ENCODE assay signal across 1 cellular context in genomic region chr19:48899781-48900476, GRCh38.
TF ChIP-seq lines count a peak whose summit lies in the region.

NUCB1 (plus strand) TSS chr19:48900312; CDS start chr19:48900797, 485 bp downstream.

TF ChIP-seq in HepG2, 621 proteins besides CTCF, POLR2A, EP300 and RAD21 (continued from another document and continues in another):
- TF ChIP-seq, protein P1, sequence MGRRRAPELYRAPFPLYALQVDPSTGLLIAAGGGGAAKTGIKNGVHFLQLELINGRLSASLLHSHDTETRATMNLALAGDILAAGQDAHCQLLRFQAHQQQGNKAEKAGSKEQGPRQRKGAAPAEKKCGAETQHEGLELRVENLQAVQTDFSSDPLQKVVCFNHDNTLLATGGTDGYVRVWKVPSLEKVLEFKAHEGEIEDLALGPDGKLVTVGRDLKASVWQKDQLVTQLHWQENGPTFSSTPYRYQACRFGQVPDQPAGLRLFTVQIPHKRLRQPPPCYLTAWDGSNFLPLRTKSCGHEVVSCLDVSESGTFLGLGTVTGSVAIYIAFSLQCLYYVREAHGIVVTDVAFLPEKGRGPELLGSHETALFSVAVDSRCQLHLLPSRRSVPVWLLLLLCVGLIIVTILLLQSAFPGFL (CRISPR knock-in tag; IDR thresholded peaks at IDR 0.05), result no peak
- peak; percentile 63; the same call in 1 of the 2 replicates for TF ChIP-seq ZNF235 (CRISPR knock-in tag; IDR thresholded peaks at IDR 0.05; ENCODE audit: borderline replicate concordance)
- TF ChIP-seq, protein P2, sequence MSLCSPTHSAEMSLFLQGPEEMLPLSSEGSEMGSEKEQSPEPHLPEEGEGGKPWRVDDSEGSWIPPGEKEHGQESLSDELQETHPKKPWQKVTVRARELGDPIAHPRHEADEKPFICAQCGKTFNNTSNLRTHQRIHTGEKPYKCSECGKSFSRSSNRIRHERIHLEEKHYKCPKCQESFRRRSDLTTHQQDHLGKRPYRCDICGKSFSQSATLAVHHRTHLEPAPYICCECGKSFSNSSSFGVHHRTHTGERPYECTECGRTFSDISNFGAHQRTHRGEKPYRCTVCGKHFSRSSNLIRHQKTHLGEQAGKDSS (CRISPR knock-in tag; IDR thresholded peaks at IDR 0.05; ENCODE audit: borderline replicate concordance, low read depth), result no peak
- TF ChIP-seq ZZZ3 (CRISPR knock-in tag; IDR thresholded peaks at IDR 0.05; ENCODE audit: borderline replicate concordance), result no peak
- no peak for TF ChIP-seq ZNF891 (CRISPR knock-in tag; IDR thresholded peaks at IDR 0.05)
- TF ChIP-seq ZNF567 (CRISPR knock-in tag; IDR thresholded peaks at IDR 0.05; ENCODE audit: borderline replicate concordance), result no peak
- no peak for TF ChIP-seq SRSF1 (optimal IDR thresholded peaks at IDR 0.05; ENCODE audit: low read depth, low read length)
- no peak for TF ChIP-seq RBFOX2 (IDR thresholded peaks at IDR 0.05; ENCODE audit: low read depth, low read length)
- peak; percentile 71 for TF ChIP-seq MEF2D (CRISPR knock-in tag; IDR thresholded peaks at IDR 0.05)
- TF ChIP-seq ZNF230 (CRISPR knock-in tag; IDR thresholded peaks at IDR 0.05), result 0 out of 2 replicates have a peak, but pooled peaks have one; percentile 57
- TF ChIP-seq NFATC3 (CRISPR knock-in tag; IDR thresholded peaks at IDR 0.05), result no peak
- TF ChIP-seq MXD3 (CRISPR knock-in tag; IDR thresholded peaks at IDR 0.05), result peak; percentile 46; the same call in 1 of the 2 replicates
- no peak for TF ChIP-seq SALL2 (CRISPR knock-in tag; IDR thresholded peaks at IDR 0.05)
- TF ChIP-seq POGK (CRISPR knock-in tag; conservative IDR thresholded peaks at IDR 0.05), result 0 out of 2 replicates have a peak, but pooled peaks have one; percentile 22
- TF ChIP-seq DR1 (CRISPR knock-in tag; IDR thresholded peaks at IDR 0.05), result no peak
- no peak for TF ChIP-seq PRMT3 (CRISPR knock-in tag; IDR thresholded peaks at IDR 0.05; ENCODE audit: borderline replicate concordance, low read depth)
- no peak for TF ChIP-seq ZKSCAN5 (CRISPR knock-in tag; IDR thresholded peaks at IDR 0.05)
- TF ChIP-seq, protein P3, sequence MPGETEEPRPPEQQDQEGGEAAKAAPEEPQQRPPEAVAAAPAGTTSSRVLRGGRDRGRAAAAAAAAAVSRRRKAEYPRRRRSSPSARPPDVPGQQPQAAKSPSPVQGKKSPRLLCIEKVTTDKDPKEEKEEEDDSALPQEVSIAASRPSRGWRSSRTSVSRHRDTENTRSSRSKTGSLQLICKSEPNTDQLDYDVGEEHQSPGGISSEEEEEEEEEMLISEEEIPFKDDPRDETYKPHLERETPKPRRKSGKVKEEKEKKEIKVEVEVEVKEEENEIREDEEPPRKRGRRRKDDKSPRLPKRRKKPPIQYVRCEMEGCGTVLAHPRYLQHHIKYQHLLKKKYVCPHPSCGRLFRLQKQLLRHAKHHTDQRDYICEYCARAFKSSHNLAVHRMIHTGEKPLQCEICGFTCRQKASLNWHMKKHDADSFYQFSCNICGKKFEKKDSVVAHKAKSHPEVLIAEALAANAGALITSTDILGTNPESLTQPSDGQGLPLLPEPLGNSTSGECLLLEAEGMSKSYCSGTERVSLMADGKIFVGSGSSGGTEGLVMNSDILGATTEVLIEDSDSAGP (CRISPR knock-in tag; IDR thresholded peaks at IDR 0.05; ENCODE audit: borderline replicate concordance), result 0 out of 2 replicates have a peak, but pooled peaks have one; percentile 42
- no peak for TF ChIP-seq ATAD3A (CRISPR knock-in tag; IDR thresholded peaks at IDR 0.05)
- TF ChIP-seq ZNF317 (CRISPR knock-in tag; IDR thresholded peaks at IDR 0.05), result peak; percentile 26; the same call in 1 of the 2 replicates
- peak; percentile 99 for TF ChIP-seq THAP11 (CRISPR knock-in tag; IDR thresholded peaks at IDR 0.05)
- peak; percentile 12; the same call in 1 of the 2 replicates for TF ChIP-seq CEBPG (CRISPR knock-in tag; IDR thresholded peaks at IDR 0.05)
- no peak for TF ChIP-seq NCOR1 (IDR thresholded peaks at IDR 0.05; ENCODE audit: borderline replicate concordance, low read length)
- no peak for TF ChIP-seq CCDC6 (CRISPR knock-in tag; IDR thresholded peaks at IDR 0.05)
- TF ChIP-seq, protein P4, sequence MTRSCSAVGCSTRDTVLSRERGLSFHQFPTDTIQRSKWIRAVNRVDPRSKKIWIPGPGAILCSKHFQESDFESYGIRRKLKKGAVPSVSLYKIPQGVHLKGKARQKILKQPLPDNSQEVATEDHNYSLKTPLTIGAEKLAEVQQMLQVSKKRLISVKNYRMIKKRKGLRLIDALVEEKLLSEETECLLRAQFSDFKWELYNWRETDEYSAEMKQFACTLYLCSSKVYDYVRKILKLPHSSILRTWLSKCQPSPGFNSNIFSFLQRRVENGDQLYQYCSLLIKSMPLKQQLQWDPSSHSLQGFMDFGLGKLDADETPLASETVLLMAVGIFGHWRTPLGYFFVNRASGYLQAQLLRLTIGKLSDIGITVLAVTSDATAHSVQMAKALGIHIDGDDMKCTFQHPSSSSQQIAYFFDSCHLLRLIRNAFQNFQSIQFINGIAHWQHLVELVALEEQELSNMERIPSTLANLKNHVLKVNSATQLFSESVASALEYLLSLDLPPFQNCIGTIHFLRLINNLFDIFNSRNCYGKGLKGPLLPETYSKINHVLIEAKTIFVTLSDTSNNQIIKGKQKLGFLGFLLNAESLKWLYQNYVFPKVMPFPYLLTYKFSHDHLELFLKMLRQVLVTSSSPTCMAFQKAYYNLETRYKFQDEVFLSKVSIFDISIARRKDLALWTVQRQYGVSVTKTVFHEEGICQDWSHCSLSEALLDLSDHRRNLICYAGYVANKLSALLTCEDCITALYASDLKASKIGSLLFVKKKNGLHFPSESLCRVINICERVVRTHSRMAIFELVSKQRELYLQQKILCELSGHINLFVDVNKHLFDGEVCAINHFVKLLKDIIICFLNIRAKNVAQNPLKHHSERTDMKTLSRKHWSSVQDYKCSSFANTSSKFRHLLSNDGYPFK (CRISPR knock-in tag; IDR thresholded peaks at IDR 0.05; ENCODE audit: borderline replicate concordance), result no peak; the same call in 1 of the 2 replicates
- TF ChIP-seq FUBP1 (CRISPR knock-in tag; IDR thresholded peaks at IDR 0.05; ENCODE audit: borderline replicate concordance), result no peak
- TF ChIP-seq POGZ (CRISPR knock-in tag; IDR thresholded peaks at IDR 0.05), result no peak; the same call in 1 of the 2 replicates
- no peak; the same call in none of the 2 replicates for TF ChIP-seq ATF2 (CRISPR knock-in tag; IDR thresholded peaks at IDR 0.05)
- TF ChIP-seq, protein P5, sequence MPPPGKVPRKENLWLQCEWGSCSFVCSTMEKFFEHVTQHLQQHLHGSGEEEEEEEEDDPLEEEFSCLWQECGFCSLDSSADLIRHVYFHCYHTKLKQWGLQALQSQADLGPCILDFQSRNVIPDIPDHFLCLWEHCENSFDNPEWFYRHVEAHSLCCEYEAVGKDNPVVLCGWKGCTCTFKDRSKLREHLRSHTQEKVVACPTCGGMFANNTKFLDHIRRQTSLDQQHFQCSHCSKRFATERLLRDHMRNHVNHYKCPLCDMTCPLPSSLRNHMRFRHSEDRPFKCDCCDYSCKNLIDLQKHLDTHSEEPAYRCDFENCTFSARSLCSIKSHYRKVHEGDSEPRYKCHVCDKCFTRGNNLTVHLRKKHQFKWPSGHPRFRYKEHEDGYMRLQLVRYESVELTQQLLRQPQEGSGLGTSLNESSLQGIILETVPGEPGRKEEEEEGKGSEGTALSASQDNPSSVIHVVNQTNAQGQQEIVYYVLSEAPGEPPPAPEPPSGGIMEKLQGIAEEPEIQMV (CRISPR knock-in tag; IDR thresholded peaks at IDR 0.05; ENCODE audit: low read depth), result 0 out of 2 replicates have a peak, but pooled peaks have one; percentile 73
- TF ChIP-seq ZNF513 (CRISPR knock-in tag; conservative IDR thresholded peaks at IDR 0.05), result no peak
- TF ChIP-seq GABPA (IDR thresholded peaks at IDR 0.05; ENCODE audit: low read depth, low read length), result peak; percentile 58
- peak; percentile 94 for TF ChIP-seq GABPA (CRISPR knock-in tag; IDR thresholded peaks at IDR 0.05; ENCODE audit: low read depth)
- TF ChIP-seq HDAC6 (IDR thresholded peaks at IDR 0.05; ENCODE audit: low read depth, low read length), result no peak
- no peak for TF ChIP-seq DDIT3 (CRISPR knock-in tag; IDR thresholded peaks at IDR 0.05)
- no peak for TF ChIP-seq JDP2 (CRISPR knock-in tag; IDR thresholded peaks at IDR 0.05; ENCODE audit: borderline replicate concordance)
- no peak for TF ChIP-seq ZNF816 (CRISPR knock-in tag; IDR thresholded peaks at IDR 0.05; ENCODE audit: borderline replicate concordance)
- peak; percentile 58 for TF ChIP-seq HDAC1 (CRISPR knock-in tag; IDR thresholded peaks at IDR 0.05)
- TF ChIP-seq TBX3 (IDR thresholded peaks at IDR 0.05; ENCODE audit: borderline replicate concordance), result no peak
- TF ChIP-seq, protein P6, sequence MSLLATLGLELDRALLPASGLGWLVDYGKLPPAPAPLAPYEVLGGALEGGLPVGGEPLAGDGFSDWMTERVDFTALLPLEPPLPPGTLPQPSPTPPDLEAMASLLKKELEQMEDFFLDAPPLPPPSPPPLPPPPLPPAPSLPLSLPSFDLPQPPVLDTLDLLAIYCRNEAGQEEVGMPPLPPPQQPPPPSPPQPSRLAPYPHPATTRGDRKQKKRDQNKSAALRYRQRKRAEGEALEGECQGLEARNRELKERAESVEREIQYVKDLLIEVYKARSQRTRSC (CRISPR knock-in tag; IDR thresholded peaks at IDR 0.05; ENCODE audit: low read depth), result no peak
- TF ChIP-seq RFX5 (IDR thresholded peaks at IDR 0.05; ENCODE audit: low read depth, low read length), result 0 out of 2 replicates have a peak, but pooled peaks have one; percentile 24
- no peak for TF ChIP-seq NFIB (CRISPR knock-in tag; IDR thresholded peaks at IDR 0.05; ENCODE audit: borderline replicate concordance)
- TF ChIP-seq CREM (IDR thresholded peaks at IDR 0.05), result peak; percentile 94
- TF ChIP-seq CREM (CRISPR knock-in tag; IDR thresholded peaks at IDR 0.05), result no peak
- no peak for TF ChIP-seq SIX1 (CRISPR knock-in tag; IDR thresholded peaks at IDR 0.05; ENCODE audit: borderline replicate concordance)
- no peak for TF ChIP-seq ZNF20 (CRISPR knock-in tag; IDR thresholded peaks at IDR 0.05)
- TF ChIP-seq FOXA3 (CRISPR knock-in tag; IDR thresholded peaks at IDR 0.05), result no peak
- TF ChIP-seq BCL6 (CRISPR knock-in tag; IDR thresholded peaks at IDR 0.05), result peak; percentile 71
- peak; percentile 55 for TF ChIP-seq ZNF883 (CRISPR knock-in tag; IDR thresholded peaks at IDR 0.05; ENCODE audit: not compliant biosample characterization)
- 0 out of 2 replicates have a peak, but pooled peaks have one; percentile 48 for TF ChIP-seq ETS1 (CRISPR knock-in tag; IDR thresholded peaks at IDR 0.05)
